10 cellular contexts compared by ENCODE assay signal in the genomic region with DNA sequence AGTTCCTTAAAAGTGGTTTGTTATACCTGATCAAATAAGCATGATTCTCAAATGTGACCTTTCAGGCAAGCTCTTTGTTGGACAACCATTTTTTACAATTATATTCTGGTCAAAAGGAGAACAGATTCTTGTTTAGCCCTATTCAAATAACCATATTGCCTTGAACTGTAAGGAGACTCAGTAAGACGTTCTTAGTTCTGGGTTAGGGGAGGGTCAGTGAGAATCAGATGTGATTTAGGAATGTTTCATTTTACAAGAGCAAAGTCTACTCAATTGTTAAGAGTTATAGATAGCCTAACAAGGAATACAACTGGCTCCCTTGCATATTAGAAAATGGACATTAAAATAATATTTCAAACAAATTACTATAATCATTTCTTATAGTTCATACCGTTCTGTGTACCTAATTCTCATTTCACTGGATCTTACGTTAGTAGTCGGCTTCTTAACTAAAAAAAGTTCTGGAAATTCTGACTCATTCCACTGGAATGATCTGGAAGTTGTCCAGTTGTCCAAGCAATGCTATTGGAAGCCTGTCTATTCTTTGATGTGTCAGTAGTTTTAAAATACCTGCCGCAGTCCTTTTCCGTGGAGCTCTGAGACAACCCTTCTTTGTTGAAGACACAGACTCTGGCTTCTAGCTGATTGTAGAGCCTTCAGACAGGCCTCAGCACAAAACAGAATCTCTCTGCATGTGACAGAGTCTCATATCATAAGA.
A peak's percentile ranks its signal among the peaks of the same experiment; 100 is the strongest.
DNase-seq lines count a peak whose midpoint lies in the region; ATAC-seq and TF ChIP-seq lines count a peak whose summit lies in the region.
"Had no signal": no experiment of that assay in that cellular context is flagged by ENCODE, and none has a peak within 500 bp of the region (broad histone marks: within the 10 kb centered on the region; RNA-seq: fewer than 3 reads in every experiment).

No MANE protein-coding gene starts in this region.

- H3K27me3 ChIP-seq in heart left ventricle, result no peaks in the 10 kb centered on the region
- H3K27me3 ChIP-seq in psoas muscle (ENCODE audit: insufficient read depth in 3 of 3, low read length in 2 of 3), result no peaks in the 10 kb centered on the region

- peaks cover 0 to 18% (median 7%) of the 10 kb centered on the region in 12 donors for H3K4me1 ChIP-seq in heart left ventricle
- H3K4me1 ChIP-seq in psoas muscle, result peaks cover 37% of the 10 kb centered on the region

- intact Hi-C loops in heart left ventricle (cut with DNase I) (loop anchor here in 1 of 10 donors (10.0 kb wide), 1 partner anchor 283 kb away; the partner anchor contains the start of genes P3R3URF and TSPAN1), psoas muscle (cut with DNase I) (no loop called here)

- peak in 1 of 2 donors; percentile 39 for TF ChIP-seq POLR2A in heart left ventricle (IDR thresholded peaks at IDR 0.05)

- H3K36me3 ChIP-seq in heart left ventricle, result no peaks in the 10 kb centered on the region
- H3K36me3 ChIP-seq in psoas muscle (ENCODE audit: insufficient read depth in 1 of 2, low read depth in 1 of 2), result no peaks in the 10 kb centered on the region

- H3K4me3 ChIP-seq in heart left ventricle, result peak overlapping the region in 1 of 12 donors; percentile 1
- H3K4me3 ChIP-seq in psoas muscle, result peak overlapping the region; percentile 46

- H3K27ac ChIP-seq in heart left ventricle (peak overlapping the region; percentile 8 to 81 (median 68)), psoas muscle (peak overlapping the region; percentile 81)

- 6 to 11% (median 8%) methylated on average over 6 of the region's 6 CpGs for WGBS in heart left ventricle, 4 donors
- WGBS in psoas muscle, 3 donors, result 9 to 11% (median 9%) methylated on average over 6 of the region's 6 CpGs

- peak; percentile 89 for DNase-seq in EH (ENCODE audit: low read depth)
- peak; percentile 88 for DNase-seq in amniotic epithelial cell (ENCODE audit: low read depth)
- DNase-seq in heart left ventricle, result peak in 3 of 5 donors; percentile 33 to 43 (median 40)
- no peak for DNase-seq in psoas muscle
- DNase-seq in activated CD8-positive, alpha-beta memory T cell treated with anti-CD3 and anti-CD28 coated beads, Interleukin-2, amount 50 U/mL, for 48 hours, result no peak
- no peak for DNase-seq in D341Med (ENCODE audit: low spot score)
- DNase-seq in stimulated activated CD4-positive, alpha-beta T cell treated with anti-CD3 and anti-CD28 coated beads, Interleukin-4, amount 100 ng/mL, for 4 hours, result no peak
- DNase-seq: activated T-cell treated with anti-CD3 and anti-CD28 coated beads, Interleukin-2, amount 50 U/mL, for 24 hours; NCI-H2227 treated with DMSO at 0.1 percent for 48 hours had no signal

- H3K9me3 ChIP-seq in heart left ventricle (no peaks in the 10 kb centered on the region), psoas muscle (no peaks in the 10 kb centered on the region)

- TF ChIP-seq CTCF in heart left ventricle (IDR thresholded peaks at IDR 0.05), result no peak
- no peak for TF ChIP-seq CTCF in psoas muscle (IDR thresholded peaks at IDR 0.05)

- ATAC-seq in heart left ventricle, result peak; percentile 78 to 91 (median 89)
- peak; percentile 90 to 95 (median 94) for ATAC-seq in psoas muscle
- ATAC-seq in GM19351 (IDR thresholded peaks at IDR 0.05; ENCODE audit: unreplicated experiment), result no peak

Comparison
In these comparisons a context has a peak if more than half of its experiments do, and no peak if none do; other contexts are left out.
1. DNase-seq: peak in EH (single experiment), amniotic epithelial cell (single experiment) and heart left ventricle (3 of 5); none in psoas muscle (0 of 2), activated CD8-positive, alpha-beta memory T cell treated with anti-CD3 and anti-CD28 coated beads, Interleukin-2, amount 50 U/mL, for 48 hours (single experiment), D341Med (single experiment) and stimulated activated CD4-positive, alpha-beta T cell treated with anti-CD3 and anti-CD28 coated beads, Interleukin-4, amount 100 ng/mL, for 4 hours (0 of 2).